In the genomic region with DNA sequence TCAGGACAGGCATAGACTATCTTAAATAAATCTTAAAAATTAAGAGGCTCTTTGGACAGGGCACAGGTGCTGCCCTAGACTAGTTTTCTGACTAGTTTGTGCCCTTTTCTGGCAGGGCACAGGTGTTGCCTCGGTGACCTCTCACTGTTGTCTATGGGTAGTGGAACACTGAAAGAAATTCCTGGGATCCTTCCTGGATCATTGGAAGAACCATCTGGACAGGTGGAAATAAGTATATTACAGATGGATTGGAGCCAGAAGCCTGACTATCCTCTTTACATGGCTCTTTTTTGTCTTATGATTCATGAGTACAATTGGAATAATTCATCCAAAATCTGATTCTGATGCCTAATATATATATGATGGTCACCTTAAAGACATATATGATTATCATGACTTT, we compare ENCODE assay signal across 18 cellular contexts.
"Had no signal": no experiment of that assay in that cellular context is flagged by ENCODE, and none has a peak within 500 bp of the region (broad histone marks: within the 10 kb centered on the region; RNA-seq: fewer than 3 reads in every experiment).

No MANE protein-coding gene starts in this region.

- DNase-seq: IMR-90, Karpas-422, KG1, MG63, NCI-H1092, NCI-H1105 treated with DMSO at 0.1 percent for 48 hours, NCI-H1417 treated with DMSO at 0.1 percent for 48 hours, NCI-H1694 treated with DMSO at 0.1 percent for 48 hours, NCI-H1930, NCI-H2081, NCI-H2107, NCI-H2227 treated with DMSO at 0.1 percent for 48 hours, NCI-H526, Right ventricle myocardium superior, RPMI8226, SIG-M5, T-helper 2 cell had no signal

- ATAC-seq: HepG2 had no signal
